ENCODE assay signal across 15 cellular contexts in genomic region chr22:19823638-19824196, GRCh38. TPM values are rescaled to one million over a fixed set of nuclear protein-coding genes. Genes with fewer than 3 reads are reported as not detected.
DNase-seq lines count a peak whose midpoint lies in the region; ATAC-seq and TF ChIP-seq lines count a peak whose summit lies in the region.
"Had no signal": no experiment of that assay in that cellular context is flagged by ENCODE, and none has a peak within 500 bp of the region (broad histone marks: within the 10 kb centered on the region; RNA-seq: fewer than 3 reads in every experiment).

No MANE protein-coding gene starts in this region.

- peak; percentile 7 for DNase-seq in activated T-cell treated with anti-CD3 and anti-CD28 coated beads, Interleukin-2, amount 50 U/mL, for 24 hours
- no peak for DNase-seq in activated T-cell treated with anti-CD3 and anti-CD28 coated beads, Interleukin-2, amount 50 U/mL, for 1 hour
- DNase-seq in activated B cell treated with CpG ODN at 0.5 μM for 24 hours (peak; percentile 4), ureter (ENCODE audit: low spot score) (peak; percentile 56), HCEC 1CT (no peak), NCI-H2227 (lab: John Stamatoyannopoulos, UW; ENCODE audit: unreplicated experiment) (no peak)
- DNase-seq in effector CD4-positive, alpha-beta T cell: no peak
- DNase-seq: activated CD8-positive, alpha-beta T cell treated with anti-CD3 and anti-CD28 coated beads, Interleukin-2, amount 10 ng/mL, durations not matched to agents 7 days and 5 days; activated naive CD4-positive, alpha-beta T cell treated with Interleukin-2 at 50 U/mL for 16 hours; NCI-H774; T1000 had no signal

- no peaks in the 10 kb centered on the region for H3K27me3 ChIP-seq in liver (ENCODE audit: control insufficient read depth in 4 of 4, insufficient read depth in 4 of 4, low read length in 3 of 4)

- H3K9me3 Mint-ChIP-seq in activated T-cell treated with anti-CD3 and anti-CD28 coated beads, Interleukin-2, amount 50 U/mL, for 24 hours: no peaks in the 10 kb centered on the region
- H3K9me3 Mint-ChIP-seq in activated B cell treated with CpG ODN at 0.5 μM for 24 hours: no peaks in the 10 kb centered on the region

- no peak overlapping the region for H3K4me3 ChIP-seq in liver (ENCODE audit: low read depth in 1 of 3, low read length in 3 of 3)
- H3K4me3 ChIP-seq: HAP-1 had no signal

- no peak for TF ChIP-seq CTCF in activated B cell treated with CpG ODN at 0.5 μM for 24 hours (IDR thresholded peaks at IDR 0.05)
- no peak for TF ChIP-seq CTCF in liver (IDR thresholded peaks at IDR 0.05; ENCODE audit: low read depth, low read length, missing input control)

- CTCF ChIA-PET in activated B cell treated with CpG ODN at 0.5 μM for 24 hours (lab: Charles Lee): no interaction called here

- intact Hi-C loops in activated B cell treated with CpG ODN at 0.5 μM for 24 hours (cut with micrococcal nuclease): no loop called here

- no peak overlapping the region for H3K27ac Mint-ChIP-seq in activated T-cell treated with anti-CD3 and anti-CD28 coated beads, Interleukin-2, amount 50 U/mL, for 24 hours
- H3K27ac Mint-ChIP-seq in activated B cell treated with CpG ODN at 0.5 μM for 24 hours: no peak overlapping the region
- H3K27ac Mint-ChIP-seq: activated CD8-positive, alpha-beta T cell treated with anti-CD3 and anti-CD28 coated beads, Interleukin-2, amount 10 ng/mL, durations not matched to agents 7 days and 5 days had no signal

- no peak for ATAC-seq in activated B cell treated with CpG ODN at 0.5 μM for 24 hours (ENCODE audit: low read depth)
- ATAC-seq: activated CD8-positive, alpha-beta T cell treated with anti-CD3 and anti-CD28 coated beads, Interleukin-2, amount 10 ng/mL, durations not matched to agents 7 days and 5 days; Right ventricle myocardium inferior had no signal

- TF ChIP-seq RAD21 in liver (IDR thresholded peaks at IDR 0.05): no peak

- POLR2A ChIA-PET in activated B cell treated with CpG ODN at 0.5 μM for 24 hours (lab: Charles Lee): no interaction called here

- peak overlapping the region; percentile 32 to 47 for H3K27ac ChIP-seq in liver (ENCODE audit: low read depth in 1 of 2, low read length in 2 of 2)
- H3K27ac ChIP-seq: parathyroid adenoma had no signal

- H3K9ac ChIP-seq in liver (ENCODE audit: low read depth in 1 of 2, low read length in 2 of 2): no peak overlapping the region
- H3K9ac ChIP-seq: parathyroid adenoma had no signal

- no peaks in the 10 kb centered on the region for H3K27me3 Mint-ChIP-seq in activated T-cell treated with anti-CD3 and anti-CD28 coated beads, Interleukin-2, amount 50 U/mL, for 24 hours
- H3K27me3 Mint-ChIP-seq in activated B cell treated with CpG ODN at 0.5 μM for 24 hours: no peaks in the 10 kb centered on the region

- WGBS in liver: 43% methylated on average over 13 of the region's 13 CpGs

- no peak overlapping the region for H3K4me3 Mint-ChIP-seq in activated T-cell treated with anti-CD3 and anti-CD28 coated beads, Interleukin-2, amount 50 U/mL, for 24 hours
- H3K4me3 Mint-ChIP-seq in activated B cell treated with CpG ODN at 0.5 μM for 24 hours: no peak overlapping the region
- H3K4me3 Mint-ChIP-seq: activated CD8-positive, alpha-beta T cell treated with anti-CD3 and anti-CD28 coated beads, Interleukin-2, amount 10 ng/mL, durations not matched to agents 7 days and 5 days had no signal

- H3K36me3 Mint-ChIP-seq in activated T-cell treated with anti-CD3 and anti-CD28 coated beads, Interleukin-2, amount 50 U/mL, for 24 hours (ENCODE audit: low read depth): peaks cover 3% of the 10 kb centered on the region
- peaks cover 7% of the 10 kb centered on the region for H3K36me3 Mint-ChIP-seq in activated B cell treated with CpG ODN at 0.5 μM for 24 hours (ENCODE audit: low read depth)

- H3K4me1 Mint-ChIP-seq in activated T-cell treated with anti-CD3 and anti-CD28 coated beads, Interleukin-2, amount 50 U/mL, for 24 hours (ENCODE audit: low read depth): peaks cover 2% of the 10 kb centered on the region
- no peaks in the 10 kb centered on the region for H3K4me1 Mint-ChIP-seq in activated B cell treated with CpG ODN at 0.5 μM for 24 hours

- no peaks in the 10 kb centered on the region for H3K36me3 ChIP-seq in liver (ENCODE audit: control insufficient read depth in 4 of 4, insufficient read depth in 3 of 4, low read depth in 1 of 4, low read length in 3 of 4)
- H3K36me3 ChIP-seq: HAP-1 had no signal

- peaks cover 9 to 47% (median 40%) of the 10 kb centered on the region in 4 donors for H3K4me1 ChIP-seq in liver (ENCODE audit: control insufficient read depth in 4 of 4, insufficient read depth in 4 of 4, low read length in 3 of 4)
- H3K4me1 ChIP-seq: HAP-1, parathyroid adenoma had no signal

- no peaks in the 10 kb centered on the region for H3K9me3 ChIP-seq in liver (ENCODE audit: control insufficient read depth in 4 of 4, low read length in 3 of 4)
- H3K9me3 ChIP-seq: HAP-1 had no signal

TF ChIP-seq in liver, 16 proteins besides CTCF, POLR2A, EP300 and RAD21:
- TF ChIP-seq JUND (IDR thresholded peaks at IDR 0.05) (no peak), YY1 (IDR thresholded peaks at IDR 0.05) (no peak), RXRA (IDR thresholded peaks at IDR 0.05) (no peak), ATF3 (IDR thresholded peaks at IDR 0.05) (no peak), EGR1 (IDR thresholded peaks at IDR 0.05; ENCODE audit: low read depth in 2 of 2) (no peak), ZBTB33 (IDR thresholded peaks at IDR 0.05) (no peak), FOXA2 (IDR thresholded peaks at IDR 0.05) (no peak), MAX (IDR thresholded peaks at IDR 0.05) (no peak)
TF ChIP-seq in liver: peak in this region for 0.

RNA-seq across cellular contexts. Expression of gene GNB1L, which starts 31.0 kb away (rescaled TPM):
- total RNA-seq in activated B cell treated with CpG ODN at 0.5 μM for 24 hours (5.8 and 6.3 TPM in 2 replicates), liver (1 to 10 TPM; 1.5 to 1.9 TPM), ureter (6.0 TPM)
- polyA plus RNA-seq in liver: 1 to 10 TPM; 2.0 to 3.6 TPM

RNA-seq across cellular contexts. Expression of gene RTL10, which starts 31.0 kb away (rescaled TPM):
- total RNA-seq in activated B cell treated with CpG ODN at 0.5 μM for 24 hours (9.1 and 12.1 TPM in 2 replicates), liver (1 to 10 TPM; 6.7 to 8.0 TPM), ureter (28.6 TPM)
- polyA plus RNA-seq in liver: 1 to 10 TPM; 4.2 to 8.3 TPM

Comparison
In these comparisons a context has a peak if more than half of its experiments do, and no peak if none do; other contexts are left out.
1. DNase-seq: peak in activated T-cell treated with anti-CD3 and anti-CD28 coated beads, Interleukin-2, amount 50 U/mL, for 24 hours (single experiment), activated B cell treated with CpG ODN at 0.5 μM for 24 hours (single experiment) and ureter (single experiment); none in activated T-cell treated with anti-CD3 and anti-CD28 coated beads, Interleukin-2, amount 50 U/mL, for 1 hour (single experiment), HCEC 1CT (single experiment), NCI-H2227 (single experiment) and effector CD4-positive, alpha-beta T cell (single experiment).